13 cellular contexts compared by ENCODE assay signal in the genomic region with DNA sequence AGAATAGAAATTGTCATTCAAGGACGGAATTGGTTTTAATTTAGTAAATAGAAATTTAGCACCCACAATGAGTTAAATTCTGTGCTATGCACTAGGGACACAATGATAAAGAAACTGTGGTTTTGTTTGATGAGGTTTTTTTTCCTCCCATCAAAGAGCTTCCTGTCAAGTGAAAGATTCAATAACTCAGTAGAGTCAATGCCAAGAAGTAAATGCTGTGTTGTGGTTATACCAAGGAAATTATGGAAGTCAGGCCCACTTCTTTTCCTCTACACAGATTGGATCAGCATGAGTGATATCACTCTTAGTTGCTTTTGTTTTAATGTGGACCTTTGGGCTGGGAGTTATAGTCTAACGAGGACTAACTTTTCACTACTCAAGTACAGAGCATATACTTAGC.
DNase-seq lines count a peak whose midpoint lies in the region; ATAC-seq, FAIRE-seq and TF ChIP-seq lines count a peak whose summit lies in the region.
"Had no signal": no experiment of that assay in that cellular context is flagged by ENCODE, and none has a peak within 500 bp of the region (broad histone marks: within the 10 kb centered on the region; RNA-seq: fewer than 3 reads in every experiment).

No MANE protein-coding gene starts in this region.

- no peak for FAIRE-seq in D721Med (lab: Jason Lieb, UNC)

- H3K4me2 ChIP-seq in DND-41 (ENCODE audit: insufficient read depth, low read length) = no peak overlapping the region

- H4K20me1 ChIP-seq in DND-41 (ENCODE audit: insufficient read depth, low read length) = no peaks in the 10 kb centered on the region

- H3K79me2 ChIP-seq in DND-41 (ENCODE audit: insufficient read depth, low read length) = no peaks in the 10 kb centered on the region

- H3K9ac ChIP-seq in DND-41 (ENCODE audit: low read depth, low read length) = no peak overlapping the region

- H3K36me3 ChIP-seq in DND-41 (ENCODE audit: insufficient read depth, low read length) = no peaks in the 10 kb centered on the region

- H3K9me3 ChIP-seq in DND-41 (ENCODE audit: insufficient read depth, low read length, severe bottlenecking) = no peaks in the 10 kb centered on the region

- ATAC-seq in DND-41 (ENCODE audit: insufficient read depth, low read depth) (peak; percentile 99), GM18873 (IDR thresholded peaks at IDR 0.05; ENCODE audit: low FRiP score, unreplicated experiment) (no peak)
- ATAC-seq: Panc1 had no signal

- H3K4me3 ChIP-seq in DND-41 (ENCODE audit: low read depth in 1 of 2, low read length in 2 of 2) (no peak overlapping the region), fibroblast of mammary gland (ENCODE audit: control insufficient read depth, low read depth, low read length) (no peak overlapping the region)

- no peak overlapping the region for H3K27ac ChIP-seq in DND-41 (ENCODE audit: low read length)

- H2AFZ ChIP-seq in DND-41 (ENCODE audit: low read depth, low read length) = no peak overlapping the region

- H3K4me1 ChIP-seq in DND-41 (ENCODE audit: insufficient read depth, low read length) = peaks cover 5% of the 10 kb centered on the region

- TF ChIP-seq CTCF in DND-41 (IDR thresholded peaks at IDR 0.05; ENCODE audit: borderline replicate concordance, extremely low read depth, low read length, poor library complexity, severe bottlenecking) (no peak), fibroblast of mammary gland (conservative IDR thresholded peaks at IDR 0.05; ENCODE audit: control insufficient read depth, insufficient read depth, low read depth, low read length) (no peak), D721Med (IDR thresholded peaks at IDR 0.05; ENCODE audit: insufficient read depth, missing control alignments) (no peak)

- no peaks in the 10 kb centered on the region for H3K27me3 ChIP-seq in DND-41 (ENCODE audit: insufficient read depth, low read length, poor library complexity)

- peak; percentile 8 for DNase-seq in DND-41
- DNase-seq in NCI-H446 (lab: John Stamatoyannopoulos, UW) = peak; percentile 7 to 43
- peak; percentile 8 for DNase-seq in fibroblast of mammary gland (ENCODE audit: low read depth)
- peak; percentile 76 for DNase-seq in renal cortical epithelial cell (ENCODE audit: low read depth)
- no peak for DNase-seq in activated naive CD4-positive, alpha-beta T cell (lab: John Stamatoyannopoulos, UW)
- DNase-seq in D721Med (ENCODE audit: insufficient read length, low spot score) = no peak
- DNase-seq in stimulated activated CD4-positive, alpha-beta T cell treated with anti-CD3 and anti-CD28 coated beads, Interleukin-2, amount 100 ng/mL, for 48 hours = no peak
- DNase-seq: CD4-positive, alpha-beta memory T cell; H9; NCI-H748 treated with DMSO at 0.1 percent for 48 hours; SHP77 treated with DMSO at 0.1 percent for 48 hours had no signal

Comparison
In these comparisons a context has a peak if more than half of its experiments do, and no peak if none do; other contexts are left out.
1. DNase-seq: peak in DND-41 (single experiment), NCI-H446 (2 of 2), fibroblast of mammary gland (single experiment) and renal cortical epithelial cell (single experiment); none in activated naive CD4-positive, alpha-beta T cell (0 of 4), D721Med (single experiment) and stimulated activated CD4-positive, alpha-beta T cell treated with anti-CD3 and anti-CD28 coated beads, Interleukin-2, amount 100 ng/mL, for 48 hours (0 of 2).